In the genomic region with DNA sequence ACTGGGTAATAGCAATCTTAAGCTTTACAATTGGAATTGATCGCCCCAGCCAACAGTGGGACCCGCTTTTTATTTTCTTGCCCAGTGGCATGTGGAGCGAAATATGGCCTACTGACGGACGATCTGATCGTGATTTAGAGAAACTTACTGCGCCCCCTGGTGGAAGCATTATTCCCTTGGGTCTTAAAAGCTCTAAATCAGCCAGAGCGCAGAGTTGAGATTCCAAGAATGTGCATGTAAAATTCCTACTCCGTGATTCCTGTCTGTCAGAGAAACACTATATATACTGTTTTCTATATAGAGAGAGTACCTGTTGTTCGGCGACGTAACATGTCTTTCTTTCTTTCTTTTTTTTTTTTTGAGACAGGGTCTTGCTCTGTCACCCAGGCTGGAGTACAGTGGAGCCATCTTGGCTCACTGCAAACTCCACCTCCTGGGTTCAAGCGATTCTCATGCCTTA, we compare ENCODE assay signal across 8 cellular contexts. TPM values are rescaled to one million over a fixed set of nuclear protein-coding genes. Genes with fewer than 3 reads are reported as not detected.
DNase-seq lines count a peak whose midpoint lies in the region; ATAC-seq and TF ChIP-seq lines count a peak whose summit lies in the region.

No MANE protein-coding gene starts in this region.

- peak; percentile 81 to 86 for TF ChIP-seq RAD21 in liver (IDR thresholded peaks at IDR 0.05)

- no peaks in the 10 kb centered on the region for H3K4me1 ChIP-seq in colonic mucosa
- H3K4me1 ChIP-seq in liver (ENCODE audit: control insufficient read depth in 4 of 4, insufficient read depth in 4 of 4, low read length in 3 of 4) = peaks cover 4 to 10% (median 8%) of the 10 kb centered on the region in 4 donors

- no peak for ATAC-seq in GM19328 (IDR thresholded peaks at IDR 0.05; ENCODE audit: unreplicated experiment)

- no peaks in the 10 kb centered on the region for H3K9me3 ChIP-seq in colonic mucosa
- no peaks in the 10 kb centered on the region for H3K9me3 ChIP-seq in liver (ENCODE audit: control insufficient read depth in 4 of 4, low read length in 3 of 4)

- 12% methylated on average over 13 of the region's 13 CpGs for WGBS in liver

- H3K27me3 ChIP-seq in H7 (ENCODE audit: control insufficient read depth, insufficient read depth, low read length) (no peaks in the 10 kb centered on the region), colonic mucosa (no peaks in the 10 kb centered on the region), liver (ENCODE audit: control insufficient read depth in 4 of 4, insufficient read depth in 4 of 4, low read length in 3 of 4) (no peaks in the 10 kb centered on the region)

- H3K4me3 ChIP-seq in H7 (ENCODE audit: insufficient read depth, low read depth, low read length) (no peak overlapping the region), colonic mucosa (no peak overlapping the region), liver (ENCODE audit: low read depth in 1 of 3, low read length in 3 of 3) (no peak overlapping the region)

- DNase-seq in AG08395 (ENCODE audit: low spot score) (peak; percentile 72), H7 (peak; percentile 79), NCI-H510A (lab: John Stamatoyannopoulos, UW) (peak; percentile 84), colonic mucosa (peak; percentile 96)
- DNase-seq in activated CD4-positive, alpha-beta T cell treated with anti-CD3 and anti-CD28 coated beads for 4 hours = peak; percentile 85 to 90
- peak; percentile 85 to 87 for DNase-seq in stimulated activated CD4-positive, alpha-beta T cell treated with anti-CD3 and anti-CD28 coated beads, Interleukin-4, amount 100 ng/mL, for 48 hours (ENCODE audit: low read depth in 2 of 2)

- H3K9ac ChIP-seq in colonic mucosa (ENCODE audit: low read depth in 2 of 2, low read length in 2 of 2) (no peak overlapping the region), liver (ENCODE audit: low read depth in 1 of 2, low read length in 2 of 2) (peak overlapping the region in 1 of 2 donors; percentile 65)

- H3K36me3 ChIP-seq in H7 (replicated peaks; ENCODE audit: control insufficient read depth, insufficient read depth, low read length) = no peaks in the 10 kb centered on the region
- H3K36me3 ChIP-seq in colonic mucosa = no peaks in the 10 kb centered on the region
- H3K36me3 ChIP-seq in liver (ENCODE audit: control insufficient read depth in 4 of 4, insufficient read depth in 3 of 4, low read depth in 1 of 4, low read length in 3 of 4) = no peaks in the 10 kb centered on the region

- intact Hi-C loops in colonic mucosa (cut with DNase I) = loop anchor here (2.0 to 10.0 kb wide), 2 partner anchors 53 to 125 kb away; no protein-coding TSS in a partner anchor

- TF ChIP-seq CTCF in colonic mucosa (IDR thresholded peaks at IDR 0.05) (peak; percentile 76), liver (IDR thresholded peaks at IDR 0.05; ENCODE audit: low read depth, low read length, missing input control) (peak; percentile 77)

- H3K27ac ChIP-seq in colonic mucosa (no peak overlapping the region), liver (ENCODE audit: low read depth in 1 of 2, low read length in 2 of 2) (no peak overlapping the region)

TF ChIP-seq in liver, 16 proteins besides CTCF, POLR2A, EP300 and RAD21:
- TF ChIP-seq, protein P1, sequence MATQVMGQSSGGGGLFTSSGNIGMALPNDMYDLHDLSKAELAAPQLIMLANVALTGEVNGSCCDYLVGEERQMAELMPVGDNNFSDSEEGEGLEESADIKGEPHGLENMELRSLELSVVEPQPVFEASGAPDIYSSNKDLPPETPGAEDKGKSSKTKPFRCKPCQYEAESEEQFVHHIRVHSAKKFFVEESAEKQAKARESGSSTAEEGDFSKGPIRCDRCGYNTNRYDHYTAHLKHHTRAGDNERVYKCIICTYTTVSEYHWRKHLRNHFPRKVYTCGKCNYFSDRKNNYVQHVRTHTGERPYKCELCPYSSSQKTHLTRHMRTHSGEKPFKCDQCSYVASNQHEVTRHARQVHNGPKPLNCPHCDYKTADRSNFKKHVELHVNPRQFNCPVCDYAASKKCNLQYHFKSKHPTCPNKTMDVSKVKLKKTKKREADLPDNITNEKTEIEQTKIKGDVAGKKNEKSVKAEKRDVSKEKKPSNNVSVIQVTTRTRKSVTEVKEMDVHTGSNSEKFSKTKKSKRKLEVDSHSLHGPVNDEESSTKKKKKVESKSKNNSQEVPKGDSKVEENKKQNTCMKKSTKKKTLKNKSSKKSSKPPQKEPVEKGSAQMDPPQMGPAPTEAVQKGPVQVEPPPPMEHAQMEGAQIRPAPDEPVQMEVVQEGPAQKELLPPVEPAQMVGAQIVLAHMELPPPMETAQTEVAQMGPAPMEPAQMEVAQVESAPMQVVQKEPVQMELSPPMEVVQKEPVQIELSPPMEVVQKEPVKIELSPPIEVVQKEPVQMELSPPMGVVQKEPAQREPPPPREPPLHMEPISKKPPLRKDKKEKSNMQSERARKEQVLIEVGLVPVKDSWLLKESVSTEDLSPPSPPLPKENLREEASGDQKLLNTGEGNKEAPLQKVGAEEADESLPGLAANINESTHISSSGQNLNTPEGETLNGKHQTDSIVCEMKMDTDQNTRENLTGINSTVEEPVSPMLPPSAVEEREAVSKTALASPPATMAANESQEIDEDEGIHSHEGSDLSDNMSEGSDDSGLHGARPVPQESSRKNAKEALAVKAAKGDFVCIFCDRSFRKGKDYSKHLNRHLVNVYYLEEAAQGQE (IDR thresholded peaks at IDR 0.05) = no peak
- TF ChIP-seq, protein P2, sequence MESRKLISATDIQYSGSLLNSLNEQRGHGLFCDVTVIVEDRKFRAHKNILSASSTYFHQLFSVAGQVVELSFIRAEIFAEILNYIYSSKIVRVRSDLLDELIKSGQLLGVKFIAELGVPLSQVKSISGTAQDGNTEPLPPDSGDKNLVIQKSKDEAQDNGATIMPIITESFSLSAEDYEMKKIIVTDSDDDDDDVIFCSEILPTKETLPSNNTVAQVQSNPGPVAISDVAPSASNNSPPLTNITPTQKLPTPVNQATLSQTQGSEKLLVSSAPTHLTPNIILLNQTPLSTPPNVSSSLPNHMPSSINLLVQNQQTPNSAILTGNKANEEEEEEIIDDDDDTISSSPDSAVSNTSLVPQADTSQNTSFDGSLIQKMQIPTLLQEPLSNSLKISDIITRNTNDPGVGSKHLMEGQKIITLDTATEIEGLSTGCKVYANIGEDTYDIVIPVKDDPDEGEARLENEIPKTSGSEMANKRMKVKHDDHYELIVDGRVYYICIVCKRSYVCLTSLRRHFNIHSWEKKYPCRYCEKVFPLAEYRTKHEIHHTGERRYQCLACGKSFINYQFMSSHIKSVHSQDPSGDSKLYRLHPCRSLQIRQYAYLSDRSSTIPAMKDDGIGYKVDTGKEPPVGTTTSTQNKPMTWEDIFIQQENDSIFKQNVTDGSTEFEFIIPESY (IDR thresholded peaks at IDR 0.05) = no peak
- peak; percentile 33 for TF ChIP-seq YY1 (IDR thresholded peaks at IDR 0.05)
- peak; percentile 21 for TF ChIP-seq NR2F2 (IDR thresholded peaks at IDR 0.05)

RNA-seq across cellular contexts. Expression of gene DPF2, which starts 3.7 kb away (rescaled TPM):
- 65.2 and 69.2 TPM in 2 replicates for total RNA-seq in H7 (2014; rRNA removed; shearing (Covaris generic))
- total RNA-seq in colonic mucosa = 10 to 100 TPM; 35.0 to 48.0 TPM
- 10 to 100 TPM; 12.8 to 14.8 TPM for total RNA-seq in liver
- 10 to 100 TPM in 1 of 2 donors, 1 to 10 TPM in 1; 9.2 to 10.0 TPM for polyA plus RNA-seq in liver

RNA-seq across cellular contexts. Expression of gene CDC42EP2, which starts 15.3 kb away (rescaled TPM):
- 0.97 and 1.2 TPM in 2 replicates for total RNA-seq in H7 (2014; rRNA removed; shearing (Covaris generic))
- total RNA-seq in colonic mucosa = 10 to 100 TPM in 1 of 2 donors, 1 to 10 TPM in 1; 7.8 to 28.3 TPM
- 1 to 10 TPM; 1.9 to 3.4 TPM for total RNA-seq in liver
- 1 to 10 TPM; 1.8 to 2.0 TPM for polyA plus RNA-seq in liver

RNA-seq across cellular contexts. Expression of gene TIGD3, which starts 24.6 kb away (rescaled TPM):
- total RNA-seq in H7 (2014; rRNA removed; shearing (Covaris generic)) = 0.35 and 0.70 TPM in 2 replicates
- total RNA-seq in colonic mucosa (under 1 TPM; 0.48 to 0.77 TPM), liver (under 1 TPM; 0.17 to 0.33 TPM)
- under 1 TPM in 1 of 2 donors, not detected in 1; 0.08 TPM for polyA plus RNA-seq in liver

RNA-seq across cellular contexts. Expression of gene SLC25A45, which starts 52.5 kb away (rescaled TPM):
- total RNA-seq in H7 (2014; rRNA removed; shearing (Covaris generic)) = 0.73 and 0.81 TPM in 2 replicates
- total RNA-seq in colonic mucosa (1 to 10 TPM; 4.4 to 6.9 TPM), liver (1 to 10 TPM; 5.1 to 6.8 TPM)
- 1 to 10 TPM; 4.5 to 5.6 TPM for polyA plus RNA-seq in liver

RNA-seq across cellular contexts. Expression of gene FRMD8, which starts 56.5 kb away (rescaled TPM):
- total RNA-seq in H7 (2014; rRNA removed; shearing (Covaris generic)) = 24.5 and 37.1 TPM in 2 replicates
- 10 to 100 TPM; 30.7 to 43.9 TPM for total RNA-seq in colonic mucosa
- 10 to 100 TPM; 20.7 to 22.8 TPM for total RNA-seq in liver
- polyA plus RNA-seq in liver = 1 to 10 TPM; 2.8 to 9.4 TPM
